12 cellular contexts compared by ENCODE assay signal in the genomic region with DNA sequence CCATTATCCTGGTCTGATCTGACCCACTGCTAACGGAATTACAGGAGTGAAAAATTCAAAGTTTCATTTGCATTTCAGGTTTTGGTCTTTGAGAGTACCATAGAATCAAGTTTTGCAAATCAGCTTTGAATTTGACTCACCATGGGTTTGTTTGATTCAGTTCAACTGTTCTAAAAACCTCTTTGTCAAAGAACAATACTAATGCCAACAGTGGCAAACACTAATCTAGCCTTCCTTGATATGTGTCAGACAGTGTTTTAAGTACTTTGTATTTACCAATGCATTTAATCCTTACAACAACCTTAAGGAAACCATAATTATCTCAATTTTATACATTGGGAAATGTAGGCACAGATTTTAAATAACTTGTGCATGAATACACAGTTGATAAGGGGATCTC.
"Had no signal": no experiment of that assay in that cellular context is flagged by ENCODE, and none has a peak within 500 bp of the region (broad histone marks: within the 10 kb centered on the region; RNA-seq: fewer than 3 reads in every experiment).

No MANE protein-coding gene starts in this region.

- H3K9me3 ChIP-seq: testis, upper lobe of right lung had no signal

- DNase-seq: activated CD4-positive, alpha-beta memory T cell treated with anti-CD3 and anti-CD28 coated beads for 36 hours; activated CD4-positive, CD25-positive, alpha-beta regulatory T cell treated with anti-CD3 and anti-CD28 coated beads, Interleukin-2, amount 50 U/mL, for 72 hours; activated naive CD8-positive, alpha-beta T cell treated with anti-CD3 and anti-CD28 coated beads, Interleukin-2, amount 10 ng/mL, durations not matched to agents 7 days and 5 days; activated T-cell treated with anti-CD3 and anti-CD28 coated beads, Interleukin-2, amount 50 U/mL, for 48 hours; anterior cingulate cortex; right cardiac atrium; stimulated activated CD4-positive, alpha-beta T cell treated with anti-CD3 and anti-CD28 coated beads, Interleukin-4, amount 100 ng/mL, for 1 hour; stimulated activated CD8-positive, alpha-beta memory T cell treated with anti-CD3 and anti-CD28 coated beads, Interleukin-4, amount 100 ng/mL, for 48 hours; testis; upper lobe of right lung had no signal

- H3K9me3 Mint-ChIP-seq: activated CD4-positive, alpha-beta memory T cell treated with anti-CD3 and anti-CD28 coated beads for 36 hours; stimulated activated naive CD8-positive, alpha-beta T cell treated with anti-CD3 and anti-CD28 coated beads, Interleukin-15, Interleukin-2, amounts not matched to agents 100 ng/mL and 50 ng/mL, for 24 hours had no signal

- H3K27me3 Mint-ChIP-seq: activated CD4-positive, alpha-beta memory T cell treated with anti-CD3 and anti-CD28 coated beads for 36 hours; stimulated activated naive CD8-positive, alpha-beta T cell treated with anti-CD3 and anti-CD28 coated beads, Interleukin-15, Interleukin-2, amounts not matched to agents 100 ng/mL and 50 ng/mL, for 24 hours had no signal

- H3K4me3 Mint-ChIP-seq: activated CD4-positive, alpha-beta memory T cell treated with anti-CD3 and anti-CD28 coated beads for 36 hours; activated naive CD8-positive, alpha-beta T cell treated with anti-CD3 and anti-CD28 coated beads, Interleukin-2, amount 10 ng/mL, durations not matched to agents 7 days and 5 days; stimulated activated naive CD8-positive, alpha-beta T cell treated with anti-CD3 and anti-CD28 coated beads, Interleukin-15, Interleukin-2, amounts not matched to agents 100 ng/mL and 50 ng/mL, for 24 hours had no signal

- ATAC-seq: right cardiac atrium, upper lobe of right lung had no signal

- H3K27ac ChIP-seq: testis, upper lobe of right lung had no signal

- FAIRE-seq: frontal cortex had no signal

- H3K4me1 ChIP-seq: testis had no signal

- H3K36me3 Mint-ChIP-seq: activated CD4-positive, alpha-beta memory T cell treated with anti-CD3 and anti-CD28 coated beads for 36 hours had no signal

- H3K27me3 ChIP-seq: testis, upper lobe of right lung had no signal

- H3K4me3 ChIP-seq: testis, upper lobe of right lung had no signal

- H3K4me1 Mint-ChIP-seq: activated naive CD8-positive, alpha-beta T cell treated with anti-CD3 and anti-CD28 coated beads, Interleukin-2, amount 10 ng/mL, durations not matched to agents 7 days and 5 days had no signal

- H3K27ac Mint-ChIP-seq: activated CD4-positive, alpha-beta memory T cell treated with anti-CD3 and anti-CD28 coated beads for 36 hours; activated naive CD8-positive, alpha-beta T cell treated with anti-CD3 and anti-CD28 coated beads, Interleukin-2, amount 10 ng/mL, durations not matched to agents 7 days and 5 days; stimulated activated naive CD8-positive, alpha-beta T cell treated with anti-CD3 and anti-CD28 coated beads, Interleukin-15, Interleukin-2, amounts not matched to agents 100 ng/mL and 50 ng/mL, for 24 hours had no signal

- H3K36me3 ChIP-seq: upper lobe of right lung had no signal
